In genomic region chr11:118435233-118435892, GRCh38 we compare ENCODE assay signal across 1 cellular context.
TF ChIP-seq lines count a peak whose summit lies in the region.

No MANE protein-coding gene starts in this region.

TF ChIP-seq in HepG2, 621 proteins besides CTCF, POLR2A, EP300 and RAD21 (continued from another document):
- TF ChIP-seq ZNF512B (CRISPR knock-in tag; IDR thresholded peaks at IDR 0.05; ENCODE audit: borderline replicate concordance) = no peak
- no peak for TF ChIP-seq ZNF207 (IDR thresholded peaks at IDR 0.05; ENCODE audit: borderline replicate concordance)
- no peak for TF ChIP-seq KDM4B (CRISPR knock-in tag; IDR thresholded peaks at IDR 0.05)
- no peak for TF ChIP-seq PRMT3 (CRISPR knock-in tag; IDR thresholded peaks at IDR 0.05; ENCODE audit: borderline replicate concordance, low read depth)
- no peak for TF ChIP-seq HNRNPH1 (optimal IDR thresholded peaks at IDR 0.05; ENCODE audit: low read depth, low read length)
- TF ChIP-seq ATF2 (CRISPR knock-in tag; IDR thresholded peaks at IDR 0.05) = no peak; the same call in 1 of the 2 replicates
- no peak for TF ChIP-seq TARDBP (CRISPR knock-in tag; IDR thresholded peaks at IDR 0.05)
- TF ChIP-seq, protein P1, sequence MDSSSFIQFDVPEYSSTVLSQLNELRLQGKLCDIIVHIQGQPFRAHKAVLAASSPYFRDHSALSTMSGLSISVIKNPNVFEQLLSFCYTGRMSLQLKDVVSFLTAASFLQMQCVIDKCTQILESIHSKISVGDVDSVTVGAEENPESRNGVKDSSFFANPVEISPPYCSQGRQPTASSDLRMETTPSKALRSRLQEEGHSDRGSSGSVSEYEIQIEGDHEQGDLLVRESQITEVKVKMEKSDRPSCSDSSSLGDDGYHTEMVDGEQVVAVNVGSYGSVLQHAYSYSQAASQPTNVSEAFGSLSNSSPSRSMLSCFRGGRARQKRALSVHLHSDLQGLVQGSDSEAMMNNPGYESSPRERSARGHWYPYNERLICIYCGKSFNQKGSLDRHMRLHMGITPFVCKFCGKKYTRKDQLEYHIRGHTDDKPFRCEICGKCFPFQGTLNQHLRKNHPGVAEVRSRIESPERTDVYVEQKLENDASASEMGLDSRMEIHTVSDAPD (CRISPR knock-in tag; IDR thresholded peaks at IDR 0.05) = no peak
- TF ChIP-seq GZF1 (CRISPR knock-in tag; IDR thresholded peaks at IDR 0.05) = no peak
- no peak for TF ChIP-seq ZSCAN21 (CRISPR knock-in tag; IDR thresholded peaks at IDR 0.05; ENCODE audit: borderline replicate concordance)
- TF ChIP-seq, protein P2, sequence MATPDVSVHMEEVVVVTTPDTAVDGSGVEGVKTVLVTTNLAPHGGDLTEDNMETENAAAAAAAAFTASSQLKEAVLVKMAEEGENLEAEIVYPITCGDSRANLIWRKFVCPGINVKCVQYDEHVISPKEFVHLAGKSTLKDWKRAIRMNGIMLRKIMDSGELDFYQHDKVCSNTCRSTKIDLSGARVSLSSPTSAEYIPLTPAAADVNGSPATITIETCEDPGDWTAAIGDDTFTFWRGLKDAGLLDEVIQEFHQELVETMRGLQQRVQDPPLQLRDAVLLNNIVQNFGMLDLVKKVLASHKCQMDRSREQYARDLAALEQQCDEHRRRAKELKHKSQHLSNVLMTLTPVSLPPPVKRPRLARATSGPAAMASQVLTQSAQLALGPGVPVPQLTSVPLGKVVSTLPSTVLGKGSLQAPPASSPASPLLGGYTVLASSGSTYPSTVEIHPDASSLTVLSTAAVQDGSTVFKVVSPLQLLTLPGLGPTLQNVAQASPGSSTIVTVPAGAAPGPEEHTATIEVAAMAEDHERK (CRISPR knock-in tag; IDR thresholded peaks at IDR 0.05; ENCODE audit: low read depth) = no peak
- TF ChIP-seq KIAA2018 (CRISPR knock-in tag; IDR thresholded peaks at IDR 0.05; ENCODE audit: borderline replicate concordance) = no peak
- peak; percentile 37 for TF ChIP-seq KDM5A (IDR thresholded peaks at IDR 0.05; ENCODE audit: borderline replicate concordance, low read length)
- TF ChIP-seq, protein P3, sequence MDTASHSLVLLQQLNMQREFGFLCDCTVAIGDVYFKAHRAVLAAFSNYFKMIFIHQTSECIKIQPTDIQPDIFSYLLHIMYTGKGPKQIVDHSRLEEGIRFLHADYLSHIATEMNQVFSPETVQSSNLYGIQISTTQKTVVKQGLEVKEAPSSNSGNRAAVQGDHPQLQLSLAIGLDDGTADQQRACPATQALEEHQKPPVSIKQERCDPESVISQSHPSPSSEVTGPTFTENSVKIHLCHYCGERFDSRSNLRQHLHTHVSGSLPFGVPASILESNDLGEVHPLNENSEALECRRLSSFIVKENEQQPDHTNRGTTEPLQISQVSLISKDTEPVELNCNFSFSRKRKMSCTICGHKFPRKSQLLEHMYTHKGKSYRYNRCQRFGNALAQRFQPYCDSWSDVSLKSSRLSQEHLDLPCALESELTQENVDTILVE (CRISPR knock-in tag; IDR thresholded peaks at IDR 0.05) = no peak
- TF ChIP-seq, protein P4, sequence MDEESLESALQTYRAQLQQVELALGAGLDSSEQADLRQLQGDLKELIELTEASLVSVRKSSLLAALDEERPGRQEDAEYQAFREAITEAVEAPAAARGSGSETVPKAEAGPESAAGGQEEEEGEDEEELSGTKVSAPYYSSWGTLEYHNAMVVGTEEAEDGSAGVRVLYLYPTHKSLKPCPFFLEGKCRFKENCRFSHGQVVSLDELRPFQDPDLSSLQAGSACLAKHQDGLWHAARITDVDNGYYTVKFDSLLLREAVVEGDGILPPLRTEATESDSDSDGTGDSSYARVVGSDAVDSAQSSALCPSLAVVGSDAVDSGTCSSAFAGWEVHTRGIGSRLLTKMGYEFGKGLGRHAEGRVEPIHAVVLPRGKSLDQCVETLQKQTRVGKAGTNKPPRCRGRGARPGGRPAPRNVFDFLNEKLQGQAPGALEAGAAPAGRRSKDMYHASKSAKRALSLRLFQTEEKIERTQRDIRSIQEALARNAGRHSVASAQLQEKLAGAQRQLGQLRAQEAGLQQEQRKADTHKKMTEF (CRISPR knock-in tag; IDR thresholded peaks at IDR 0.05) = no peak
- TF ChIP-seq FOXJ3 (CRISPR knock-in tag; IDR thresholded peaks at IDR 0.05; ENCODE audit: borderline replicate concordance) = no peak
- TF ChIP-seq TCF7L2 (IDR thresholded peaks at IDR 0.05; ENCODE audit: low read depth, low read length) = no peak
- TF ChIP-seq, protein P5, sequence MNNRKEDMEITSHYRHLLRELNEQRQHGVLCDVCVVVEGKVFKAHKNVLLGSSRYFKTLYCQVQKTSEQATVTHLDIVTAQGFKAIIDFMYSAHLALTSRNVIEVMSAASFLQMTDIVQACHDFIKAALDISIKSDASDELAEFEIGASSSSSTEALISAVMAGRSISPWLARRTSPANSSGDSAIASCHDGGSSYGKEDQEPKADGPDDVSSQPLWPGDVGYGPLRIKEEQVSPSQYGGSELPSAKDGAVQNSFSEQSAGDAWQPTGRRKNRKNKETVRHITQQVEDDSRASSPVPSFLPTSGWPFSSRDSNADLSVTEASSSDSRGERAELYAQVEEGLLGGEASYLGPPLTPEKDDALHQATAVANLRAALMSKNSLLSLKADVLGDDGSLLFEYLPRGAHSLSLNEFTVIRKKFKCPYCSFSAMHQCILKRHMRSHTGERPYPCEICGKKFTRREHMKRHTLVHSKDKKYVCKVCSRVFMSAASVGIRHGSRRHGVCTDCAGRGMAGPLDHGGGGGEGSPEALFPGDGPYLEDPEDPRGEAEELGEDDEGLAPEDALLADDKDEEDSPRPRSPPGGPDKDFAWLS (CRISPR knock-in tag; IDR thresholded peaks at IDR 0.05; ENCODE audit: borderline replicate concordance) = no peak
- TF ChIP-seq TRIM24 (CRISPR knock-in tag; IDR thresholded peaks at IDR 0.05) = no peak
- TF ChIP-seq ZNF12 (CRISPR knock-in tag; IDR thresholded peaks at IDR 0.05) = no peak
- no peak for TF ChIP-seq ZNF883 (CRISPR knock-in tag; IDR thresholded peaks at IDR 0.05; ENCODE audit: not compliant biosample characterization)
- TF ChIP-seq RARA (CRISPR knock-in tag; IDR thresholded peaks at IDR 0.05) = no peak
- no peak for TF ChIP-seq ZNF850 (CRISPR knock-in tag; conservative IDR thresholded peaks at IDR 0.05)
- TF ChIP-seq RFX1 (IDR thresholded peaks at IDR 0.05) = no peak
- peak; percentile 4; the same call in 1 of the 2 replicates for TF ChIP-seq TBX2 (CRISPR knock-in tag; IDR thresholded peaks at IDR 0.05; ENCODE audit: borderline replicate concordance)
- TF ChIP-seq ZNF644 (CRISPR knock-in tag; IDR thresholded peaks at IDR 0.05; ENCODE audit: low read depth) = no peak
- TF ChIP-seq PPARG (CRISPR knock-in tag; conservative IDR thresholded peaks at IDR 0.05) = no peak
